In the genomic region with DNA sequence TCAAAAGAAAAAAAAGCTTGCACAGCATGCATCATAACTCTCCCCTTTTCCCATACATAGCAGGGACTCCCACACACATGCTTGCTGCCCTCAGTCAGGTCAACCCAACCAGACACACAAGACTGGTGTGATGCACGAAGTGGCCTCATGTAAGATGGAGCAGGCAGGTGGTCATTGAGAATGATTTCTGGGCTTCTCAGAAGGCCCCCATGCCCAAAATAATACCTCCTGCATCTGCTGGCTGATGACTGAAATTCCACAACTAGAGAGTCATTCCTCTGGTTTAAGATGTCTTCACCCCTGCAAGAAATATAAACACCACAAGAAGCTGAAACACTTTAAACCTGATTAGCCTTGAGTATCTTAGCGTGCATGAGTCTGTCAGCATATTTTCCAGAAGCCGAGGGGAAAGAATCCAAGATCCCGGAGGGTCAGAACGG, we compare ENCODE assay signal across 17 cellular contexts.
DNase-seq lines count a peak whose midpoint lies in the region; ATAC-seq, FAIRE-seq and TF ChIP-seq lines count a peak whose summit lies in the region.
"Had no signal": no experiment of that assay in that cellular context is flagged by ENCODE, and none has a peak within 500 bp of the region (broad histone marks: within the 10 kb centered on the region; RNA-seq: fewer than 3 reads in every experiment).

No MANE protein-coding gene starts in this region.

- no peak overlapping the region for H2BK5ac ChIP-seq in trophoblast cell (ENCODE audit: low read depth, low read length, poor library complexity)

- no peaks in the 10 kb centered on the region for H3K27me3 ChIP-seq in trophoblast cell (ENCODE audit: insufficient read depth, low read length)
- no peaks in the 10 kb centered on the region for H3K27me3 ChIP-seq in upper lobe of right lung
- H3K27me3 ChIP-seq: adrenal gland had no signal

- H2BK120ac ChIP-seq in trophoblast cell (ENCODE audit: insufficient read depth, low read length, poor library complexity), result no peak overlapping the region

- H3K4me1 ChIP-seq in trophoblast cell (ENCODE audit: control insufficient read depth in 1 of 2, insufficient read depth in 2 of 2, low read length in 2 of 2), result peaks cover 4 to 11% of the 10 kb centered on the region in 2 experiments
- H3K4me1 ChIP-seq in upper lobe of right lung, result peaks cover 8% of the 10 kb centered on the region
- H3K4me1 ChIP-seq: parathyroid adenoma had no signal

- intact Hi-C loops in upper lobe of right lung (cut with DNase I), result no loop called here

- no peak overlapping the region for H2AFZ ChIP-seq in trophoblast cell (ENCODE audit: insufficient read depth, low read length, poor library complexity)
- H2AFZ ChIP-seq: parathyroid adenoma had no signal

- peaks cover 5% of the 10 kb centered on the region for H3K79me1 ChIP-seq in trophoblast cell (ENCODE audit: low read length)

- ATAC-seq in GM21619 (IDR thresholded peaks at IDR 0.05; ENCODE audit: unreplicated experiment) (no peak), HG03442 (IDR thresholded peaks at IDR 0.05; ENCODE audit: unreplicated experiment) (no peak), upper lobe of right lung (no peak)
- ATAC-seq: effector memory CD8-positive, alpha-beta T cell; stimulated activated effector memory CD8-positive, alpha-beta T cell treated with anti-CD3 and anti-CD28 coated beads, Interleukin-12 subunit alpha, Interleukin-12 subunit beta, amount 100 ng/mL, for 72 hours had no signal

- H4K12ac ChIP-seq in trophoblast cell (ENCODE audit: low read depth, low read length), result no peak overlapping the region

- no peak overlapping the region for H3K23ac ChIP-seq in trophoblast cell (ENCODE audit: low read length)

- no peak overlapping the region for H2AK5ac ChIP-seq in trophoblast cell (ENCODE audit: low read length)

- no peak overlapping the region for H3K4me2 ChIP-seq in trophoblast cell (ENCODE audit: low read length)

- FAIRE-seq in RCC 7860 (lab: Jason Lieb, UNC), result peak; percentile 22

- H3K27ac ChIP-seq in trophoblast cell (ENCODE audit: low read depth, low read length) (no peak overlapping the region), upper lobe of right lung (no peak overlapping the region)
- H3K27ac ChIP-seq: adrenal gland, parathyroid adenoma had no signal

- H3K9ac ChIP-seq in trophoblast cell (ENCODE audit: low read length), result no peak overlapping the region
- H3K9ac ChIP-seq: parathyroid adenoma had no signal

- H4K91ac ChIP-seq in trophoblast cell (ENCODE audit: low read depth, low read length), result no peak overlapping the region

- no CpG with 5 or more reads among the region's 5 CpGs for WGBS in trophoblast cell (ENCODE audit: extremely low coverage, insufficient coverage, insufficient read length)

- no peak overlapping the region for H3K4ac ChIP-seq in trophoblast cell (ENCODE audit: low read depth, low read length)

- in situ Hi-C loops in Caki2 (cut with HindIII; ENCODE audit: low pct_unique_long_range_greater_than_20kb, low sequenced_read_pairs), result no loop called here

- DNase-seq in Caki2 (ENCODE audit: low read depth) (peak; percentile 34), RCC 7860 (ENCODE audit: low spot score) (peak; percentile 63), fibroblast of mammary gland (ENCODE audit: low read depth) (peak; percentile 77), trophoblast cell (peak; percentile 79 to 80), RPMI8226 (no peak), upper lobe of right lung (no peak)
- DNase-seq: activated CD8-positive, alpha-beta memory T cell treated with anti-CD3 and anti-CD28 coated beads, Interleukin-2, amount 50 U/mL, for 4 hours; adrenal gland; effector memory CD8-positive, alpha-beta T cell; NCI-H1105 treated with DMSO at 0.1 percent for 48 hours; NCI-H748 treated with DMSO at 0.1 percent for 48 hours; SIG-M5; stimulated activated CD4-positive, alpha-beta T cell treated with anti-CD3 and anti-CD28 coated beads, Interleukin-1b, Interleukin-23, amount 100 ng/mL, for 48 hours had no signal

- no peak overlapping the region for H4K8ac ChIP-seq in trophoblast cell (ENCODE audit: low read depth, low read length)

- H2BK12ac ChIP-seq in trophoblast cell (ENCODE audit: low read length), result no peak overlapping the region

- H3K18ac ChIP-seq in trophoblast cell (ENCODE audit: low read length), result no peak overlapping the region

- H3K14ac ChIP-seq in trophoblast cell (ENCODE audit: low read length), result no peak overlapping the region

- H3K4me3 ChIP-seq in fibroblast of mammary gland (ENCODE audit: control insufficient read depth, low read depth, low read length) (no peak overlapping the region), trophoblast cell (ENCODE audit: low read depth, low read length) (no peak overlapping the region), upper lobe of right lung (no peak overlapping the region)
- H3K4me3 ChIP-seq: adrenal gland had no signal

- H3K79me2 ChIP-seq in trophoblast cell (ENCODE audit: control insufficient read depth, insufficient read depth, low read length, poor library complexity), result peaks cover 2% of the 10 kb centered on the region
- H3K79me2 ChIP-seq: parathyroid adenoma had no signal

- H3K9me3 ChIP-seq in trophoblast cell (ENCODE audit: insufficient read depth, low read depth, low read length), result peaks cover 9% of the 10 kb centered on the region
- H3K9me3 ChIP-seq in upper lobe of right lung, result no peaks in the 10 kb centered on the region
- H3K9me3 ChIP-seq: adrenal gland had no signal

- H3K36me3 ChIP-seq in trophoblast cell (ENCODE audit: control insufficient read depth in 1 of 2, insufficient read depth in 2 of 2, low read length in 2 of 2) (no peaks in the 10 kb centered on the region), upper lobe of right lung (no peaks in the 10 kb centered on the region)
- H3K36me3 ChIP-seq: adrenal gland had no signal

- TF ChIP-seq CTCF in fibroblast of mammary gland (conservative IDR thresholded peaks at IDR 0.05; ENCODE audit: control insufficient read depth, insufficient read depth, low read depth, low read length) (no peak), upper lobe of right lung (IDR thresholded peaks at IDR 0.05) (no peak)

Comparison
In these comparisons a context has a peak if more than half of its experiments do, and no peak if none do; other contexts are left out.
1. DNase-seq: peak in Caki2 (single experiment), RCC 7860 (single experiment), fibroblast of mammary gland (single experiment) and trophoblast cell (2 of 2); none in RPMI8226 (single experiment) and upper lobe of right lung (single experiment).